Comparison of ENCODE assay signal across 34 cellular contexts in the genomic region with DNA sequence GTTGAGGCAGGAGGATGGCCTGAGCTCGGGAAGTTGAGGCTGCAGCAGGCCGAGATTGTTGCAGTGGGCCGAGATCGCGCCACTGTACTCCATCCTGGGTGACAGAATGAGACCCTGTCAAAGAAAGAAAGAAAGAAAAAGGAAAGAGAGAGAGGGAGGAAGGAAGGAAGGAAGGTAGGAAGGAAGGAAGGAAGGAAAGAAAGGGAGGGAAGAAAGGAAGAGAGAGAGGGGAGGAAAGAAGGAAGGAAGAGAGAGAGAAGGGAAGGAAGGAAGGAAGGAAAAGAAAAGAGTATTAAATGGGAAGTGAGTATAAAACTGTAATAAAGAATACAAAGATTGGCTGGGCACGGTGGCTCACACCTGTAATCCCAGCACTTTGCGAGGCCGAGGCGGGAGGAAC.
"Had no signal": no experiment of that assay in that cellular context is flagged by ENCODE, and none has a peak within 500 bp of the region (broad histone marks: within the 10 kb centered on the region; RNA-seq: fewer than 3 reads in every experiment).

No MANE protein-coding gene starts in this region.

- H3K4me3 ChIP-seq: MG63 had no signal

- DNase-seq: Karpas-422, Kasumi-1, MG63, MM.1S, MV-4-11, NCI-H1048, NCI-H1092, NCI-H1092 treated with DMSO at 0.1 percent for 48 hours, NCI-H1105, NCI-H1105 treated with DMSO at 0.1 percent for 48 hours, NCI-H1417, NCI-H1417 treated with DMSO at 0.1 percent for 48 hours, NCI-H1436, NCI-H1436 treated with DMSO at 0.1 percent for 48 hours, NCI-H146, NCI-H1694, NCI-H1694 treated with DMSO at 0.1 percent for 48 hours, NCI-H187, NCI-H187 treated with DMSO at 0.1 percent for 48 hours, NCI-H1930, NCI-H2029, NCI-H2029 treated with DMSO at 0.1 percent for 48 hours, NCI-H2081, NCI-H2081 treated with DMSO at 0.1 percent for 48 hours, NCI-H2107, NCI-H2171, NCI-H2171 treated with DMSO at 0.1 percent for 48 hours, NCI-H2227 treated with DMSO at 0.1 percent for 48 hours, NCI-H226, NCI-H345, NCI-H446, NCI-H446 treated with DMSO at 0.1 percent for 48 hours, NCI-H510A had no signal

- H3K36me3 ChIP-seq: MG63 had no signal

- H3K27me3 ChIP-seq: MG63 had no signal

- H3K27ac ChIP-seq: KMS-11 had no signal

- H3K4me2 ChIP-seq: KMS-11 had no signal

- H3K9ac ChIP-seq: KMS-11 had no signal

- H3K9me3 ChIP-seq: MG63 had no signal
